ENCODE assay signal across 8 cellular contexts in the genomic region with DNA sequence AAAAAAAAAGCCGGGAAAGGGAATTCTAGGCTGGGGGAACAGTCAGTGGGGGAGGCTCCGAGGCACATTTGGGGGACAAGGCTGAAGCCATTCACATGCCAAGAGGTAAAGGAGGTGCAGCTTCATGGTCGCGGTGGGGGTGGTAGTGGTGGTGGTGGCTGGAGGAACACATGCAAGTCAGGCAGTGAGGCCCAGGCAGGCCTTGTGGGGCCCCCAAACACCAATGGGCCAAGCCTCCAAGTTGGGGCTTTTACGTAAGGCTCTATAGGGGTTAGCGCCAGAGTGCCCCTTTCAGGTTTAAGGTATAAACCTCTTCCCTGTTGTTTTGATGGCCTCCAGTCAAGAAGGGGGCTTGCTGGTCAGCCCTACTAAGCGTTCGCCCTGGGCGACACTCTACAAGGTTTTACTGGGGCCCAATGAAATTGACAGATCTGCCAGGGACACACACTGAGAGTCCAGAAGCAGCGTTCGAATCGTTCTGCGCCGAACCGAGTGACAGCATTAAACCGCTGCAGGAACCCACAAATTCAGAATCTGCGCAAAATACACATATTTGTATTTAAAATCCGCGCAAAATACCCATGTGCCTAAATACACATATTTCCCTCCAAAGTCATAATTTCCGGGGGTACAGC. TPM values are rescaled to one million over a fixed set of nuclear protein-coding genes. Genes with fewer than 3 reads are reported as not detected.
DNase-seq lines count a peak whose midpoint lies in the region; ATAC-seq and TF ChIP-seq lines count a peak whose summit lies in the region.

No MANE protein-coding gene starts in this region.

- dilution Hi-C loops in IMR-90 (cut with HindIII; ENCODE audit: low sequenced_read_pairs, unreplicated experiment) = no loop called here

- POLR2A ChIA-PET in IMR-90 (lab: Charles Lee; ENCODE audit: unreplicated experiment) = interaction anchor here (1.0 to 1.6 kb wide), 2 partner anchors 32 to 79 kb away, joined by 4 to 5 read pairs; a partner anchor contains a TSS

- peak overlapping the region; percentile 39; the same call in 1 of the 3 replicates for H2BK15ac ChIP-seq in IMR-90 (ENCODE audit: low read depth, low read length)

- TF ChIP-seq CTCF in 22Rv1 (IDR thresholded peaks at IDR 0.05) (no peak), IMR-90 (conservative IDR thresholded peaks at IDR 0.05; ENCODE audit: low read depth, low read length) (no peak), GM13976 (IDR thresholded peaks at IDR 0.05; ENCODE audit: borderline replicate concordance, control extremely low read depth, extremely low read depth, insufficient read depth, missing control alignments) (no peak)

- CTCF ChIA-PET in IMR-90 (lab: Yijun Ruan, JAX) = interaction anchor here (1.6 kb wide), 2 partner anchors 25 to 33 kb away, joined by 5 to 18 read pairs; a partner anchor contains a TSS

- peaks cover 8% of the 10 kb centered on the region; the same call in 1 of the 2 replicates for H3K4me1 ChIP-seq in IMR-90 (ENCODE audit: control insufficient read depth, insufficient read depth, low read length)
- H3K4me1 ChIP-seq in mucosa of rectum (ENCODE audit: control insufficient read depth in 2 of 2, insufficient read depth in 2 of 2, low read length in 2 of 2) = peaks cover 20 to 23% of the 10 kb centered on the region in 2 donors

- 70% methylated on average over 14 of the region's 20 CpGs; no CpG with 5 or more reads in 1 of the 2 experiments for WGBS in IMR-90 (ENCODE audit: extremely low coverage in 2 of 2, insufficient read length in 1 of 2), 2 experiments

- H3K36me3 ChIP-seq in IMR-90 (ENCODE audit: control insufficient read depth, insufficient read depth, low read length) (peaks cover 21% of the 10 kb centered on the region), mucosa of rectum (ENCODE audit: control insufficient read depth in 2 of 2, insufficient read depth in 2 of 2, low read length in 2 of 2) (peaks cover 13 to 25% of the 10 kb centered on the region in 2 donors)

- no peak for TF ChIP-seq POLR2A in IMR-90 (IDR thresholded peaks at IDR 0.05; ENCODE audit: low read depth, low read length)

- peak overlapping the region; percentile 84 for H3K4ac ChIP-seq in IMR-90 (ENCODE audit: low read depth, low read length)

- in situ Hi-C loops in IMR-90 (cut with MboI; ENCODE audit: low sequenced_read_pairs) (no loop called here), GM13976 (cut with MboI; ENCODE audit: low sequenced_read_pairs, unreplicated experiment) (no loop called here)

- peak overlapping the region; percentile 68 to 98 for H4K8ac ChIP-seq in IMR-90 (ENCODE audit: low read depth in 2 of 2, low read length in 2 of 2)

- peak overlapping the region; percentile 65 for H2BK120ac ChIP-seq in IMR-90 (ENCODE audit: low read depth, low read length)

- peak overlapping the region; percentile 97 for H2AFZ ChIP-seq in IMR-90 (replicated peaks; ENCODE audit: low read length, poor library complexity)

- peak overlapping the region; percentile 59 for H3K56ac ChIP-seq in IMR-90 (ENCODE audit: extremely low read depth, insufficient read depth, low read length)

- DNase-seq in IMR-90 (no peak), caudate nucleus (lab: John Stamatoyannopoulos, UW) (no peak), GM13976 (ENCODE audit: low spot score) (no peak)

- no peak for TF ChIP-seq RAD21 in IMR-90 (IDR thresholded peaks at IDR 0.05; ENCODE audit: low read length)

- H2AK5ac ChIP-seq in IMR-90 (ENCODE audit: low read depth, low read length) = peak overlapping the region; percentile 78

- H3K18ac ChIP-seq in IMR-90 (ENCODE audit: low read depth, low read length) = peak overlapping the region; percentile 23; the same call in 1 of the 2 replicates

- peak overlapping the region; percentile 79 for H4K5ac ChIP-seq in IMR-90 (ENCODE audit: low read depth, low read length)

- H3K4me3 ChIP-seq in IMR-90 (ENCODE audit: insufficient read depth, low read depth, low read length) (peak overlapping the region; percentile 33), mucosa of rectum (ENCODE audit: low read length in 2 of 2) (peak overlapping the region; percentile 89 to 93)

- intact Hi-C loops in IMR-90 (cut with micrococcal nuclease) = loop anchor here (1.0 kb wide), 3 partner anchors 8 to 66 kb away; a partner anchor contains a TSS

- no peaks in the 10 kb centered on the region for H4K20me1 ChIP-seq in IMR-90 (ENCODE audit: insufficient read depth, low read length)

- ATAC-seq in IMR-90 (ENCODE audit: low read depth) = no peak
- no peak for ATAC-seq in HG03280 (IDR thresholded peaks at IDR 0.05; ENCODE audit: unreplicated experiment)
- no peak for ATAC-seq in HG03159 (IDR thresholded peaks at IDR 0.05; ENCODE audit: unreplicated experiment)
- no peak for ATAC-seq in HG03196 (IDR thresholded peaks at IDR 0.05; ENCODE audit: unreplicated experiment)

- no peaks in the 10 kb centered on the region for H3K27me3 ChIP-seq in IMR-90 (ENCODE audit: control insufficient read depth, insufficient read depth, low read length)
- H3K27me3 ChIP-seq in mucosa of rectum (ENCODE audit: control insufficient read depth in 2 of 2, insufficient read depth in 2 of 2, low read length in 2 of 2) = no peaks in the 10 kb centered on the region

- peak overlapping the region; percentile 31; the same call in 1 of the 2 replicates for H3K23ac ChIP-seq in IMR-90 (ENCODE audit: low read depth, low read length)

- peak overlapping the region; percentile 14; the same call in 1 of the 2 replicates for H2BK20ac ChIP-seq in IMR-90 (ENCODE audit: low read depth, low read length)

- peak overlapping the region; percentile 93 for H3K27ac ChIP-seq in 22Rv1
- peak overlapping the region; percentile 66 for H3K27ac ChIP-seq in IMR-90 (ENCODE audit: insufficient read depth, low read length)
- H3K27ac ChIP-seq in caudate nucleus (ENCODE audit: low read depth, low read length) = peak overlapping the region; percentile 100
- peak overlapping the region; percentile 99 to 100 for H3K27ac ChIP-seq in mucosa of rectum (ENCODE audit: low read depth in 2 of 2, low read length in 2 of 2)

- H4K91ac ChIP-seq in IMR-90 (ENCODE audit: insufficient read depth, low read depth, low read length) = peak overlapping the region; percentile 78

- peak overlapping the region; percentile 69 for H3K4me2 ChIP-seq in IMR-90 (ENCODE audit: low read depth, low read length)

- H2BK5ac ChIP-seq in IMR-90 (ENCODE audit: low read depth, low read length, poor library complexity, severe bottlenecking) = peak overlapping the region; percentile 79

- peak overlapping the region; percentile 96 for H2AK9ac ChIP-seq in IMR-90 (replicated peaks; ENCODE audit: low read depth, low read length, poor library complexity)

- peak overlapping the region; percentile 82 for H3K14ac ChIP-seq in IMR-90 (replicated peaks; ENCODE audit: low read depth, low read length)

- 0 out of 2 replicates have a peak, but pooled peaks cover 12% of the 10 kb centered on the region for H3K9me1 ChIP-seq in IMR-90 (ENCODE audit: insufficient read depth, low read length)

- H3K9me3 ChIP-seq in IMR-90 (ENCODE audit: control insufficient read depth, insufficient read depth, low read length) = no peaks in the 10 kb centered on the region
- no peaks in the 10 kb centered on the region for H3K9me3 ChIP-seq in mucosa of rectum (ENCODE audit: control insufficient read depth in 2 of 2, low read length in 2 of 2)

- no TSS peak for BruUV-seq in IMR-90 (replicated peaks; lab: Mats Ljungman, UMichigan)

- H3K9ac ChIP-seq in IMR-90 (ENCODE audit: low read depth, low read length) (peak overlapping the region; percentile 77), mucosa of rectum (ENCODE audit: low read depth in 1 of 2, low read length in 2 of 2) (peak overlapping the region; percentile 96 to 98)

- peaks cover 14 to 37% of the 10 kb centered on the region in 2 experiments; a peak in 3 of 4 replicates for H3K79me1 ChIP-seq in IMR-90 (ENCODE audit: low read depth in 1 of 2, low read length in 2 of 2)

TF ChIP-seq in IMR-90, 13 proteins besides CTCF, POLR2A, EP300 and RAD21 (continues in another document):
- TF ChIP-seq FOS (IDR thresholded peaks at IDR 0.05; ENCODE audit: low read depth, low read length) = no peak
- no peak for TF ChIP-seq RFX5 (IDR thresholded peaks at IDR 0.05; ENCODE audit: low read depth, low read length)
- TF ChIP-seq NFE2L2 (IDR thresholded peaks at IDR 0.05; ENCODE audit: low read depth, low read length) = no peak
- no peak for TF ChIP-seq MAZ (IDR thresholded peaks at IDR 0.05; ENCODE audit: borderline replicate concordance, low read depth, low read length)
- no peak for TF ChIP-seq CHD1 (IDR thresholded peaks at IDR 0.05; ENCODE audit: low read depth, low read length)
- no peak for TF ChIP-seq CEBPB (IDR thresholded peaks at IDR 0.05; ENCODE audit: low read depth, low read length)
- TF ChIP-seq BHLHE40 (IDR thresholded peaks at IDR 0.05; ENCODE audit: low read depth, low read length) = no peak

RNA-seq across cellular contexts. Expression of a gene that starts 0.8 kb away (rescaled TPM):
- 11.4 and 11.7 TPM in 2 replicates for total RNA-seq in IMR-90 (2012; rRNA removed)
- 10.1 and 12.5 TPM in 2 replicates for polyA plus RNA-seq in IMR-90 (2012; rRNA removed)
- 10.6 and 20.2 TPM in 2 replicates for polyA plus RNA-seq in IMR-90 (2012; cell fraction: cytosol; rRNA removed)
- polyA plus RNA-seq in IMR-90 (2012; cell fraction: nucleus; rRNA removed; ENCODE audit: low replicate concordance) = 6.5 and 12.1 TPM in 2 replicates

RNA-seq across cellular contexts. Expression of a gene that starts 23.4 kb away (rescaled TPM):
- total RNA-seq in IMR-90 (2012; rRNA removed) = 14.5 and 14.7 TPM in 2 replicates
- polyA plus RNA-seq in IMR-90 (2012; rRNA removed) = 50.5 and 59.8 TPM in 2 replicates
- polyA plus RNA-seq in IMR-90 (2012; cell fraction: cytosol; rRNA removed) = 35.2 and 48.2 TPM in 2 replicates
- 165 TPM in 2 replicates for polyA plus RNA-seq in IMR-90 (2012; cell fraction: nucleus; rRNA removed; ENCODE audit: low replicate concordance)

RNA-seq across cellular contexts. Expression of a gene that starts 27.1 kb away (rescaled TPM):
- 10.3 and 10.4 TPM in 2 replicates for total RNA-seq in IMR-90 (2012; rRNA removed)
- polyA plus RNA-seq in IMR-90 (2012; rRNA removed) = 15.5 and 15.6 TPM in 2 replicates
- 6.2 and 8.4 TPM in 2 replicates for polyA plus RNA-seq in IMR-90 (2012; cell fraction: cytosol; rRNA removed)
- 28.7 and 31.3 TPM in 2 replicates for polyA plus RNA-seq in IMR-90 (2012; cell fraction: nucleus; rRNA removed; ENCODE audit: low replicate concordance)

RNA-seq across cellular contexts. Expression of a gene that starts 33.0 kb away (rescaled TPM):
- 59.1 and 72.2 TPM in 2 replicates for total RNA-seq in IMR-90 (2012; rRNA removed)
- 45.7 and 49.3 TPM in 2 replicates for polyA plus RNA-seq in IMR-90 (2012; rRNA removed)
- polyA plus RNA-seq in IMR-90 (2012; cell fraction: cytosol; rRNA removed) = 37.2 and 44.3 TPM in 2 replicates
- 18.7 and 35.4 TPM in 2 replicates for polyA plus RNA-seq in IMR-90 (2012; cell fraction: nucleus; rRNA removed; ENCODE audit: low replicate concordance)

RNA-seq across cellular contexts. Expression of a gene that starts 38.3 kb away (rescaled TPM):
- total RNA-seq in IMR-90 (2012; rRNA removed) = under 0.01 TPM in 1 of 2 replicates, not detected in the other
- 0.15 and 0.26 TPM in 2 replicates for polyA plus RNA-seq in IMR-90 (2012; rRNA removed)
- polyA plus RNA-seq in IMR-90 (2012; cell fraction: cytosol; rRNA removed) = 0.30 and 0.54 TPM in 2 replicates
- 0.58 and 0.99 TPM in 2 replicates for polyA plus RNA-seq in IMR-90 (2012; cell fraction: nucleus; rRNA removed; ENCODE audit: low replicate concordance)
